ENCODE assay signal across 29 cellular contexts in the genomic region with DNA sequence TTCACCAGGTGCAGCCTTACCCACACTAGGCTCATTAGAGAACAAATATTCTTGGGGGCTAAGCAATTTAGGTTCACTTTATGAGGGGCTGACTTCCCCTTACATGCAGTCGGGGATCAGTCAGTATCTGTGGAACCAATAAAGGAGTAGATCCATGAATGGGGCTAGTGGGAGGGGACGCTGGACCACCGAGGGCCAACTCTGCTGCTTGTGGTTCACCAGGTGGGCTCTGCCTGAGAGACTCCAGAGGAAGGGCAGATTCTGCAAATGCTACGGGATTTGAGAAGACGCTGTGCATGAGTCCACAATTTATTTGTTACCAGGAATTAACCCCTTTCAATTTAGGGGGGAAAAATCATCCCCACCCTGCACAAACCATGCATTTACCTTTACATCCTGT. TPM values are rescaled to one million over a fixed set of nuclear protein-coding genes. Genes with fewer than 3 reads are reported as not detected.
DNase-seq lines count a peak whose midpoint lies in the region; ATAC-seq, FAIRE-seq and TF ChIP-seq lines count a peak whose summit lies in the region.
"Had no signal": no experiment of that assay in that cellular context is flagged by ENCODE, and none has a peak within 500 bp of the region (broad histone marks: within the 10 kb centered on the region; RNA-seq: fewer than 3 reads in every experiment).

No MANE protein-coding gene starts in this region.

- H3K4me1 Mint-ChIP-seq in activated CD4-positive, alpha-beta T cell treated with anti-CD3 and anti-CD28 coated beads, Interleukin-2, amount 10 ng/mL, durations not matched to agents 7 days and 5 days, result peaks cover 25% of the 10 kb centered on the region
- peaks cover 18 to 23% (median 19%) of the 10 kb centered on the region in 3 donors for H3K4me1 Mint-ChIP-seq in T-cell
- H3K4me1 Mint-ChIP-seq in endothelial cell (ENCODE audit: unreplicated experiment), result peaks cover 14% of the 10 kb centered on the region

- peak overlapping the region in 3 of 4 donors; percentile 99 to 100 (median 99) for H3K27ac ChIP-seq in pancreas
- no peak overlapping the region for H3K27ac ChIP-seq in WERI-Rb-1

- DNase-seq in activated CD4-positive, alpha-beta T cell treated with anti-CD3 and anti-CD28 coated beads, Interleukin-2, amount 10 ng/mL, durations not matched to agents 7 days and 5 days, result no peak
- DNase-seq in activated CD4-positive, alpha-beta T cell treated with anti-CD3 and anti-CD28 coated beads, Interleukin-2, amount 50 U/mL, for 1 hour, result no peak
- DNase-seq in T-cell (no peak), endothelial cell (ENCODE audit: low spot score) (no peak), pancreas (no peak), WERI-Rb-1 (no peak)
- DNase-seq in activated CD4-positive, CD25-positive, alpha-beta regulatory T cell treated with anti-CD3 and anti-CD28 coated beads, Interleukin-2, amount 50 U/mL, for 72 hours, result no peak
- DNase-seq: activated effector memory CD4-positive, alpha-beta T cell treated with anti-CD3 and anti-CD28 coated beads, Interleukin-2, amount 50 U/mL, for 16 hours; anterior cingulate cortex; BE2C; dorsolateral prefrontal cortex; EL; heart left ventricle; KBM-7; NCI-H1694 treated with DMSO at 0.1 percent for 48 hours; nucleus accumbens; spleen; stimulated activated CD4-positive, alpha-beta T cell treated with anti-CD3 and anti-CD28 coated beads, Interleukin-4, amount 100 ng/mL, for 24 hours; stimulated activated naive CD8-positive, alpha-beta T cell treated with anti-CD3 and anti-CD28 coated beads, Interleukin-15, amount 100 ng/mL, for 72 hours; T-helper 9 cell; tibial artery had no signal

- no peak overlapping the region for H3K4me3 Mint-ChIP-seq in activated CD4-positive, alpha-beta T cell treated with anti-CD3 and anti-CD28 coated beads, Interleukin-2, amount 10 ng/mL, durations not matched to agents 7 days and 5 days
- H3K4me3 Mint-ChIP-seq in T-cell (peak overlapping the region in 2 of 3 donors; percentile 48 to 53), endothelial cell (ENCODE audit: unreplicated experiment) (peak overlapping the region; percentile 59)

- CTCF ChIA-PET in activated CD4-positive, alpha-beta T cell treated with anti-CD3 and anti-CD28 coated beads, Interleukin-2, amount 10 ng/mL, durations not matched to agents 7 days and 5 days (lab: Charles Lee), result no interaction called here
- CTCF ChIA-PET in T-cell (lab: Charles Lee), result no interaction called here

- intact Hi-C loops in pancreas (cut with DNase I), result no loop called here

- FAIRE-seq in pancreas (lab: Jason Lieb, UNC), result no peak
- FAIRE-seq: A204.1, GM19239 had no signal

- ATAC-seq in T-cell (replicated peaks in 1 of 4), result no peak
- no peak for ATAC-seq in pancreas
- no peak for ATAC-seq in HG03097 (IDR thresholded peaks at IDR 0.05; ENCODE audit: low FRiP score, unreplicated experiment)
- ATAC-seq: activated CD4-positive, CD25-positive, alpha-beta regulatory T cell treated with anti-CD3 and anti-CD28 coated beads, Interleukin-2, amount 50 U/mL, for 24 hours; heart left ventricle; stimulated activated naive CD8-positive, alpha-beta T cell treated with anti-CD3 and anti-CD28 coated beads, Interleukin-15, amount 100 ng/mL, for 72 hours had no signal

- H3K9me3 Mint-ChIP-seq in activated CD4-positive, alpha-beta T cell treated with anti-CD3 and anti-CD28 coated beads, Interleukin-2, amount 10 ng/mL, durations not matched to agents 7 days and 5 days, result no peaks in the 10 kb centered on the region
- H3K9me3 Mint-ChIP-seq in T-cell (no peaks in the 10 kb centered on the region), endothelial cell (ENCODE audit: unreplicated experiment) (no peaks in the 10 kb centered on the region)
- H3K9me3 Mint-ChIP-seq: central memory CD8-positive, alpha-beta T cell; stimulated activated naive CD8-positive, alpha-beta T cell treated with anti-CD3 and anti-CD28 coated beads, Interleukin-15, amount 100 ng/mL, for 72 hours had no signal

- peaks cover 14% of the 10 kb centered on the region for H3K27me3 Mint-ChIP-seq in activated CD4-positive, alpha-beta T cell treated with anti-CD3 and anti-CD28 coated beads, Interleukin-2, amount 10 ng/mL, durations not matched to agents 7 days and 5 days
- peaks cover 0 to 12% of the 10 kb centered on the region in 2 donors for H3K27me3 Mint-ChIP-seq in T-cell
- H3K27me3 Mint-ChIP-seq in endothelial cell (ENCODE audit: unreplicated experiment), result peaks cover 18% of the 10 kb centered on the region
- H3K27me3 Mint-ChIP-seq: stimulated activated naive CD8-positive, alpha-beta T cell treated with anti-CD3 and anti-CD28 coated beads, Interleukin-15, amount 100 ng/mL, for 72 hours had no signal

- POLR2A ChIA-PET in activated CD4-positive, alpha-beta T cell treated with anti-CD3 and anti-CD28 coated beads, Interleukin-2, amount 10 ng/mL, durations not matched to agents 7 days and 5 days (lab: Charles Lee), result no interaction called here
- POLR2A ChIA-PET in T-cell (lab: Charles Lee), result no interaction called here

- TF ChIP-seq CTCF in endothelial cell (IDR thresholded peaks at IDR 0.05; ENCODE audit: unreplicated experiment) (no peak), pancreas (IDR thresholded peaks at IDR 0.05) (no peak), WERI-Rb-1 (IDR thresholded peaks at IDR 0.05; ENCODE audit: low read depth, low read length) (no peak)

- no peaks in the 10 kb centered on the region for H3K27me3 ChIP-seq in pancreas
- H3K27me3 ChIP-seq in WERI-Rb-1 (ENCODE audit: insufficient read depth, low read depth, severe bottlenecking), result no peaks in the 10 kb centered on the region
- H3K27me3 ChIP-seq: BE2C, dorsolateral prefrontal cortex, heart left ventricle, spleen, tibial artery had no signal

- H3K36me3 Mint-ChIP-seq in activated CD4-positive, alpha-beta T cell treated with anti-CD3 and anti-CD28 coated beads, Interleukin-2, amount 10 ng/mL, durations not matched to agents 7 days and 5 days (ENCODE audit: low read depth), result peaks cover 3% of the 10 kb centered on the region
- no peaks in the 10 kb centered on the region for H3K36me3 Mint-ChIP-seq in T-cell
- H3K36me3 Mint-ChIP-seq in endothelial cell (ENCODE audit: low read depth, unreplicated experiment), result no peaks in the 10 kb centered on the region

- H3K27ac Mint-ChIP-seq in activated CD4-positive, alpha-beta T cell treated with anti-CD3 and anti-CD28 coated beads, Interleukin-2, amount 10 ng/mL, durations not matched to agents 7 days and 5 days, result peak overlapping the region; percentile 66
- H3K27ac Mint-ChIP-seq in T-cell (peak overlapping the region in 1 of 2 donors; percentile 52), endothelial cell (ENCODE audit: unreplicated experiment) (no peak overlapping the region)

- WGBS in pancreas, 2 donors, result 89 to 91% methylated on average over 5 of the region's 5 CpGs

- H3K4me3 ChIP-seq in pancreas, result no peak overlapping the region
- no peak overlapping the region for H3K4me3 ChIP-seq in WERI-Rb-1 (ENCODE audit: low read depth, low read length)
- H3K4me3 ChIP-seq: spleen had no signal

- H3K9me3 ChIP-seq in pancreas (no peaks in the 10 kb centered on the region), WERI-Rb-1 (ENCODE audit: severe bottlenecking) (no peaks in the 10 kb centered on the region)
- H3K9me3 ChIP-seq: BE2C, heart left ventricle, spleen, tibial artery had no signal

- peaks cover 10 to 19% (median 11%) of the 10 kb centered on the region in 3 donors for H3K4me1 ChIP-seq in pancreas

- H3K36me3 ChIP-seq in pancreas, result no peaks in the 10 kb centered on the region
- no peaks in the 10 kb centered on the region for H3K36me3 ChIP-seq in WERI-Rb-1
- H3K36me3 ChIP-seq: BE2C, heart left ventricle, spleen, tibial artery had no signal

RNA-seq across cellular contexts. Expression of a gene that starts 15.9 kb away (rescaled TPM):
- total RNA-seq in activated CD4-positive, alpha-beta T cell treated with anti-CD3 and anti-CD28 coated beads, Interleukin-2, amount 10 ng/mL, durations not matched to agents 7 days and 5 days, result not detected
- total RNA-seq in T-cell (under 1 TPM in 3 of 5 donors, not detected in 2; 0.38 to 0.72 (median 0.61) TPM), endothelial cell (ENCODE audit: unreplicated experiment) (6.0 TPM), pancreas (10 to 100 TPM; 10.9 to 35.4 (median 20.4) TPM)
- polyA plus RNA-seq in pancreas, result 10 to 100 TPM; 18.3 to 31.6 TPM
- total RNA-seq: HT-29, RPMI7951, SK-MEL-5 had no signal

RNA-seq across cellular contexts. Expression of a gene that starts 44.4 kb away (rescaled TPM):
- not detected for total RNA-seq in activated CD4-positive, alpha-beta T cell treated with anti-CD3 and anti-CD28 coated beads, Interleukin-2, amount 10 ng/mL, durations not matched to agents 7 days and 5 days
- total RNA-seq in T-cell (under 1 TPM in 3 of 5 donors, not detected in 2; 0.13 to 0.22 (median 0.20) TPM), endothelial cell (ENCODE audit: unreplicated experiment) (1.5 TPM), pancreas (1 to 10 TPM; 2.0 to 4.5 (median 3.7) TPM)
- polyA plus RNA-seq in pancreas, result 10 to 100 TPM; 10.1 to 12.5 TPM
- total RNA-seq: HT-29, RPMI7951, SK-MEL-5 had no signal
